ENCODE assay signal across 10 cellular contexts in genomic region chr6:16651871-16652270, GRCh38.
DNase-seq lines count a peak whose midpoint lies in the region; ATAC-seq and TF ChIP-seq lines count a peak whose summit lies in the region.
"Had no signal": no experiment of that assay in that cellular context is flagged by ENCODE, and none has a peak within 500 bp of the region (broad histone marks: within the 10 kb centered on the region; RNA-seq: fewer than 3 reads in every experiment).

No MANE protein-coding gene starts in this region.

- peaks cover 43% of the 10 kb centered on the region for H3K4me1 Mint-ChIP-seq in CD8-positive, alpha-beta T cell (ENCODE audit: low read depth)
- peaks cover 45% of the 10 kb centered on the region for H3K4me1 Mint-ChIP-seq in activated naive CD8-positive, alpha-beta T cell treated with anti-CD3 and anti-CD28 coated beads, Interleukin-2, amount 50 U/mL, for 24 hours

- H3K9me3 ChIP-seq in CD8-positive, alpha-beta T cell (ENCODE audit: low read length) = no peaks in the 10 kb centered on the region
- no peaks in the 10 kb centered on the region for H3K9me3 ChIP-seq in vagina

- no peaks in the 10 kb centered on the region for H3K9me3 Mint-ChIP-seq in CD8-positive, alpha-beta T cell
- H3K9me3 Mint-ChIP-seq in activated naive CD8-positive, alpha-beta T cell treated with anti-CD3 and anti-CD28 coated beads, Interleukin-2, amount 50 U/mL, for 24 hours = no peaks in the 10 kb centered on the region

- CTCF ChIA-PET in CD8-positive, alpha-beta T cell (lab: Charles Lee) = interaction anchor here (0.6 to 1.2 kb wide), 5 partner anchors 112 to 1441 kb away, joined by 3 to 4 read pairs (median 3); no protein-coding TSS in a partner anchor

- no peaks in the 10 kb centered on the region for H3K27me3 ChIP-seq in CD8-positive, alpha-beta T cell (ENCODE audit: insufficient read depth, low read length)
- H3K27me3 ChIP-seq in vagina = no peaks in the 10 kb centered on the region

- H3K27ac ChIP-seq in CD8-positive, alpha-beta T cell (ENCODE audit: low read depth, low read length) = no peak overlapping the region
- no peak overlapping the region for H3K27ac ChIP-seq in vagina
- H3K27ac ChIP-seq: KMS-11 had no signal

- DNase-seq in CD8-positive, alpha-beta T cell = no peak
- no peak for DNase-seq in activated naive CD8-positive, alpha-beta T cell treated with anti-CD3 and anti-CD28 coated beads, Interleukin-2, amount 50 U/mL, for 24 hours
- DNase-seq in GM19240 (ENCODE audit: insufficient read length, low spot score) = no peak
- DNase-seq in stimulated activated CD4-positive, alpha-beta T cell treated with anti-CD3 and anti-CD28 coated beads, Interleukin-2, amount 100 ng/mL, for 24 hours = no peak
- DNase-seq in epidermal melanocyte (ENCODE audit: insufficient read length, low spot score) = no peak
- no peak for DNase-seq in vagina (ENCODE audit: extremely low spot score in 2 of 2)
- DNase-seq: activated CD4-positive, CD25-positive, alpha-beta regulatory T cell treated with anti-CD3 and anti-CD28 coated beads, Interleukin-2, amount 50 U/mL, for 72 hours had no signal

- no peaks in the 10 kb centered on the region for H3K36me3 ChIP-seq in CD8-positive, alpha-beta T cell (ENCODE audit: insufficient read depth, low read length)
- no peaks in the 10 kb centered on the region for H3K36me3 ChIP-seq in vagina

- ATAC-seq in CD8-positive, alpha-beta T cell = peak; percentile 79
- ATAC-seq in GM19372 (IDR thresholded peaks at IDR 0.05; ENCODE audit: low read depth, unreplicated experiment) = peak; percentile 91
- peak; percentile 92 for ATAC-seq in HG03175 (IDR thresholded peaks at IDR 0.05; ENCODE audit: unreplicated experiment)
- peak; percentile 88 for ATAC-seq in activated naive CD8-positive, alpha-beta T cell treated with anti-CD3 and anti-CD28 coated beads, Interleukin-2, amount 50 U/mL, for 24 hours

- POLR2A ChIA-PET in CD8-positive, alpha-beta T cell (lab: Charles Lee) = interaction anchor here (1.3 to 1.5 kb wide), 2 partner anchors 96 to 109 kb away, joined by 3 to 6 read pairs; partner anchors contain the start of gene ATXN1

- H3K36me3 Mint-ChIP-seq in CD8-positive, alpha-beta T cell = peaks cover 29% of the 10 kb centered on the region
- peaks cover 27% of the 10 kb centered on the region for H3K36me3 Mint-ChIP-seq in activated naive CD8-positive, alpha-beta T cell treated with anti-CD3 and anti-CD28 coated beads, Interleukin-2, amount 50 U/mL, for 24 hours (ENCODE audit: low read depth)

- peak overlapping the region; percentile 15 for H3K4me3 Mint-ChIP-seq in CD8-positive, alpha-beta T cell
- no peak overlapping the region for H3K4me3 Mint-ChIP-seq in activated naive CD8-positive, alpha-beta T cell treated with anti-CD3 and anti-CD28 coated beads, Interleukin-2, amount 50 U/mL, for 24 hours

- H3K27ac Mint-ChIP-seq in CD8-positive, alpha-beta T cell = peak overlapping the region; percentile 80
- H3K27ac Mint-ChIP-seq in activated naive CD8-positive, alpha-beta T cell treated with anti-CD3 and anti-CD28 coated beads, Interleukin-2, amount 50 U/mL, for 24 hours = peak overlapping the region; percentile 57

- no peaks in the 10 kb centered on the region for H3K27me3 Mint-ChIP-seq in CD8-positive, alpha-beta T cell (ENCODE audit: low read depth)
- H3K27me3 Mint-ChIP-seq in activated naive CD8-positive, alpha-beta T cell treated with anti-CD3 and anti-CD28 coated beads, Interleukin-2, amount 50 U/mL, for 24 hours = no peaks in the 10 kb centered on the region

- H3K4me3 ChIP-seq in CD8-positive, alpha-beta T cell (ENCODE audit: low read depth, low read length) = no peak overlapping the region
- no peak overlapping the region for H3K4me3 ChIP-seq in vagina

- no peak for TF ChIP-seq POLR2A in vagina (IDR thresholded peaks at IDR 0.05)

- no peak for TF ChIP-seq CTCF in CD8-positive, alpha-beta T cell (IDR thresholded peaks at IDR 0.05)
- no peak for TF ChIP-seq CTCF in vagina (IDR thresholded peaks at IDR 0.05)

- peaks cover 14% of the 10 kb centered on the region for H3K4me1 ChIP-seq in CD8-positive, alpha-beta T cell (ENCODE audit: insufficient read depth, low read length)
- peaks cover 30% of the 10 kb centered on the region for H3K4me1 ChIP-seq in vagina

- intact Hi-C loops in CD8-positive, alpha-beta T cell (cut with DNase I, micrococcal nuclease) = loop anchor here (5.0 kb wide), 3 partner anchors 45 to 110 kb away; partner anchors contain the start of gene ATXN1 (in 2 of the 2)
- intact Hi-C loops in vagina (cut with DNase I) = no loop called here
